27 cellular contexts compared by ENCODE assay signal in the genomic region with DNA sequence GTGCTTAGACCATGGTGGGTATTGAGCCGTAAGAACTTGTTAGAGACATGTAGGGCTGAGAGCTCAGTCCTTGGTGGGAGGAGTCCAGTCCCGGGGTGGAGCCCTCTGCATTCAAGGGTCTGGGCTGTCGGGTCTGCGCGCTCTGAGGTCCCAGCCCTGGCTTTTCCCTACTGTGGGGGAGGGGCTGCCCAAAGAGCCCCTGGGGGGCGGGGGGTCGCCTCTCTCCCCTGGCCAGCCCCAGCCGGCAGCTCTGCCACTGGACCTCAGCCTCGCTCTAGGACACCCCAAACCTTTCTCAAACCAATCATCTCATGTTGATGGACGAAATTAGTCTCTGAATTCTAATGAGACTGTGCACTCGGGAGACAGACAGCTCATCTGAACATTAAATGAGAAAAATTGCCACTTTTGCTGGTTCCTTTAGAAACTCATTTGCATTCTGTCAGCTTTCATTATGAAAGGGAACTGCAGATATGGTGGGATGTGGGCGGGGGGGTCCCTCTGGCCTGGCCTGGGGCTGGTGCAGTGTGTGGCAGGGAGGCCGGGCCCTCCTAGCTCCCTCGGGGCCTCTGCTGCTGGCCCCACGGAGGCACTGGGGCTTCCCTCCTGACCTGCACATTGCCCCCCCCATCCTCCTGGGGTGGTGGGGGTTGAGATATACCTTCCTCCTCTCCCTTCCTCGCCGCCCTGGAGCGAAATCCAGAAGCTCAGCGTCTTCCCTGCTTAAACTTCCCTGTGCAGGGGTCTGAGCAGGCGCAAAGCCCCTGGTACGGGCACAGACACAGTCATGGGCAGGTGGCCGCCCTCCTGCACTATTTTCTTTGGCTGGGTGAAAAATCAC.
"Had no signal": no experiment of that assay in that cellular context is flagged by ENCODE, and none has a peak within 500 bp of the region (broad histone marks: within the 10 kb centered on the region; RNA-seq: fewer than 3 reads in every experiment).

No MANE protein-coding gene starts in this region.

- H3K4me1 Mint-ChIP-seq: activated B cell treated with CpG ODN at 0.5 μM for 24 hours; activated CD8-positive, alpha-beta memory T cell treated with anti-CD3 and anti-CD28 coated beads, Interleukin-2, amount 10 ng/mL, durations not matched to agents 7 days and 5 days; central memory CD8-positive, alpha-beta T cell had no signal

- H3K4me1 ChIP-seq: colonic mucosa, esophagus squamous epithelium, heart right ventricle, parathyroid adenoma, uterus had no signal

- DNase-seq: activated B cell treated with CpG ODN at 0.5 μM for 24 hours; activated CD8-positive, alpha-beta memory T cell treated with anti-CD3 and anti-CD28 coated beads, Interleukin-2, amount 10 ng/mL, durations not matched to agents 7 days and 5 days; activated CD8-positive, alpha-beta T cell treated with anti-CD3 and anti-CD28 coated beads, Interleukin-2, amount 10 ng/mL, durations not matched to agents 7 days and 5 days; activated gamma-delta T cell treated with Interleukin-2 at 50 U/mL for 16 hours; activated T-cell treated with anti-CD3 and anti-CD28 coated beads for 4 hours; colonic mucosa; effector CD8-positive, alpha-beta T cell; esophagus squamous epithelium; foreskin melanocyte; heart right ventricle; left ventricle myocardium superior; mammary epithelial cell; naive B cell; nephron progenitor cell; nucleus accumbens; right cardiac atrium; stimulated activated CD4-positive, alpha-beta T cell treated with anti-CD3 and anti-CD28 coated beads, Interleukin-2, amount 100 ng/mL, for 48 hours; trophoblast cell; uterus had no signal

- H3K36me3 Mint-ChIP-seq: activated CD8-positive, alpha-beta memory T cell treated with anti-CD3 and anti-CD28 coated beads, Interleukin-2, amount 10 ng/mL, durations not matched to agents 7 days and 5 days; activated naive CD4-positive, alpha-beta T cell treated with anti-CD3 and anti-CD28 coated beads, Interleukin-2, amount 50 U/mL, for 72 hours; mesothelial cell of epicardium; naive B cell had no signal

- H3K4me3 Mint-ChIP-seq: activated B cell treated with CpG ODN at 0.5 μM for 24 hours; activated CD8-positive, alpha-beta memory T cell treated with anti-CD3 and anti-CD28 coated beads, Interleukin-2, amount 10 ng/mL, durations not matched to agents 7 days and 5 days; activated CD8-positive, alpha-beta T cell treated with anti-CD3 and anti-CD28 coated beads, Interleukin-2, amount 10 ng/mL, durations not matched to agents 7 days and 5 days; activated T-helper 1 cell treated with anti-CD3 and anti-CD28 coated beads, Interleukin-12 subunit alpha, Interleukin-12 subunit beta, Interleukin-2, Interleukin-4 antibody, amounts not matched to agents 30 ng/mL and 10 ng/mL and 1 ng/mL, durations not matched to agents 14 hours and 24 hours and 36 hours; central memory CD8-positive, alpha-beta T cell; mesothelial cell of epicardium; naive B cell; nephron progenitor cell; stimulated activated naive CD8-positive, alpha-beta T cell treated with anti-CD3 and anti-CD28 coated beads, Interleukin-15, Interleukin-2, amounts not matched to agents 100 ng/mL and 50 ng/mL, for 24 hours had no signal

- H3K27ac Mint-ChIP-seq: activated B cell treated with CpG ODN at 0.5 μM for 24 hours; activated CD8-positive, alpha-beta memory T cell treated with anti-CD3 and anti-CD28 coated beads, Interleukin-2, amount 10 ng/mL, durations not matched to agents 7 days and 5 days; activated CD8-positive, alpha-beta T cell treated with anti-CD3 and anti-CD28 coated beads, Interleukin-2, amount 10 ng/mL, durations not matched to agents 7 days and 5 days; activated naive CD4-positive, alpha-beta T cell treated with anti-CD3 and anti-CD28 coated beads, Interleukin-2, amount 50 U/mL, for 72 hours; activated T-helper 1 cell treated with anti-CD3 and anti-CD28 coated beads, Interleukin-12 subunit alpha, Interleukin-12 subunit beta, Interleukin-2, Interleukin-4 antibody, amounts not matched to agents 30 ng/mL and 10 ng/mL and 1 ng/mL, durations not matched to agents 14 hours and 24 hours and 36 hours; mesothelial cell of epicardium; naive B cell; nephron progenitor cell; stimulated activated naive CD8-positive, alpha-beta T cell treated with anti-CD3 and anti-CD28 coated beads, Interleukin-15, Interleukin-2, amounts not matched to agents 100 ng/mL and 50 ng/mL, for 24 hours had no signal

- ATAC-seq: activated CD8-positive, alpha-beta memory T cell treated with anti-CD3 and anti-CD28 coated beads, Interleukin-2, amount 10 ng/mL, durations not matched to agents 7 days and 5 days; activated CD8-positive, alpha-beta T cell treated with anti-CD3 and anti-CD28 coated beads, Interleukin-2, amount 10 ng/mL, durations not matched to agents 7 days and 5 days; activated naive CD4-positive, alpha-beta T cell treated with anti-CD3 and anti-CD28 coated beads, Interleukin-2, amount 50 U/mL, for 72 hours; heart right ventricle; left ventricle myocardium superior; right cardiac atrium had no signal

- H3K9me3 Mint-ChIP-seq: activated B cell treated with CpG ODN at 0.5 μM for 24 hours; activated naive CD4-positive, alpha-beta T cell treated with anti-CD3 and anti-CD28 coated beads, Interleukin-2, amount 50 U/mL, for 72 hours; activated T-helper 1 cell treated with anti-CD3 and anti-CD28 coated beads, Interleukin-12 subunit alpha, Interleukin-12 subunit beta, Interleukin-2, Interleukin-4 antibody, amounts not matched to agents 30 ng/mL and 10 ng/mL and 1 ng/mL, durations not matched to agents 14 hours and 24 hours and 36 hours; central memory CD8-positive, alpha-beta T cell; mesothelial cell of epicardium; nephron progenitor cell; stimulated activated naive CD8-positive, alpha-beta T cell treated with anti-CD3 and anti-CD28 coated beads, Interleukin-15, Interleukin-2, amounts not matched to agents 100 ng/mL and 50 ng/mL, for 24 hours had no signal

- H3K27me3 Mint-ChIP-seq: activated CD8-positive, alpha-beta memory T cell treated with anti-CD3 and anti-CD28 coated beads, Interleukin-2, amount 10 ng/mL, durations not matched to agents 7 days and 5 days had no signal

- H3K27me3 ChIP-seq: colonic mucosa, uterus had no signal

- H3K4me3 ChIP-seq: colonic mucosa, esophagus squamous epithelium, heart right ventricle, thoracic aorta, uterus had no signal

- H3K36me3 ChIP-seq: colonic mucosa, esophagus squamous epithelium, heart right ventricle, thoracic aorta, uterus had no signal

- H3K9me3 ChIP-seq: colonic mucosa, esophagus squamous epithelium, heart right ventricle, thoracic aorta, uterus had no signal

- H3K27ac ChIP-seq: colonic mucosa, epithelial cell of prostate, esophagus squamous epithelium, heart right ventricle, parathyroid adenoma, thoracic aorta, uterus had no signal
